Comparison of ENCODE assay signal across 8 cellular contexts in the genomic region with DNA sequence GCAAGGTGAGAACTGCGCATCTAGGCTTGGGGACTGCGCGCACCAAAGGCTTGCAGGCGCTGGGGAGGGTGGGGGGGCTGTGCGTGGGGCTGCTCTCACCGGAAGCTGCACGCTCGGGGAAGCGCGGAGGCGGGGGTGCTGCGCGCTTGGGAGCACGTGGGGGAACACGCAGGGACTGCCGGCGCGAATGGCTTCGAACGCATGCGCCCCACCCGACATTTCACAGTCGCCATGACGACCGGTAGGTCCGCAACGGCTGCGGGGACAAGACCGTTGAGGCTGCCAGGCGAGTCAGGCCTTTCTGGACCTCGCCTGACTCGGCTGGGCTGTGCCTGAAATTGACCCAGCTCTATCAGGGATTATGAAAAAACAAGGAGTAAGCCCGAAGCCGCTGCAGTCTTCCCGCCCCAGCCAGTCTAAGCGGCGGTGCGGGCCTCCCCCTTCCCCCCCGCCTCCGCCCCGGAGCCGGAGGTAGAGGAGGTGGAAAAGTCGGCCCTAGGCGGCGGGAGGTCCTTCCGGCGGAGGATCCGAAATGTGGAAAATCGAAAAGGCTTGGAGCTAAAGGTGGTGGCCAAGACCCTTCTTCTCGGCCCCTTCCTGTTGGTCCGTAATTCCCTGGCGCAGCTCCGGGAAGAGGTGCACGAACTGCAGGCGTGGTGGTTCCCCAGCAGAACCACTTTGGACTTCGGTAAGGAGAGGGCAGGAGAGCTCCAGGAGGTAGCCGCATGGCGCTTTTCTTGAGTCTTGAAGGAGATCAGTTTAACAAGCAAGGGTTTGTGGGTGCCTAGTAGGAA. TPM values are rescaled to one million over a fixed set of nuclear protein-coding genes. Genes with fewer than 3 reads are reported as not detected.
DNase-seq lines count a peak whose midpoint lies in the region; ATAC-seq, FAIRE-seq and TF ChIP-seq lines count a peak whose summit lies in the region.

No MANE protein-coding gene starts in this region.

- DNase-seq in EL, result peak; percentile 15
- no peak for DNase-seq in SK-N-MC (ENCODE audit: low read depth, low spot score)
- DNase-seq in breast epithelium (ENCODE audit: low spot score in 2 of 2), result peak in 1 of 2 donors; percentile 54
- no peak for DNase-seq in keratinocyte (ENCODE audit: low read depth, low spot score)
- DNase-seq in NK-92 treated with Interleukin-12 subunit alpha and Interleukin-12 subunit beta, amount 100 ng/mL, for 24 hours (lab: John Stamatoyannopoulos, UW), result no peak
- no peak for DNase-seq in NK-92 (lab: John Stamatoyannopoulos, UW; ENCODE audit: unreplicated experiment)

- H3K9ac ChIP-seq in SK-N-MC (ENCODE audit: insufficient read length), result peak overlapping the region; percentile 71
- H3K9ac ChIP-seq in keratinocyte (ENCODE audit: control insufficient read depth, extremely low read depth, insufficient read depth, low read length), result no peak overlapping the region

- no peaks in the 10 kb centered on the region for H3K79me2 ChIP-seq in keratinocyte (ENCODE audit: control insufficient read depth, insufficient read depth, low read length)

- no peaks in the 10 kb centered on the region for H4K20me1 ChIP-seq in keratinocyte (ENCODE audit: control insufficient read depth, extremely low read depth, insufficient read depth, low read length)

- dilution Hi-C loops in keratinocyte (cut with MboI; ENCODE audit: extremely low pct_ligation_motif_present, low sequenced_read_pairs), result no loop called here

- no peaks in the 10 kb centered on the region for H3K9me1 ChIP-seq in keratinocyte (ENCODE audit: control insufficient read depth, extremely low read depth, insufficient read depth, low read length)

- H3K4me2 ChIP-seq in keratinocyte (ENCODE audit: control insufficient read depth, extremely low read depth, insufficient read depth, low read depth, low read length), result peak overlapping the region; percentile 22

- H3K4me1 ChIP-seq in breast epithelium, result no peaks in the 10 kb centered on the region
- no peaks in the 10 kb centered on the region for H3K4me1 ChIP-seq in keratinocyte (ENCODE audit: control insufficient read depth, extremely low read depth, insufficient read depth, low read length)

- H2AFZ ChIP-seq in keratinocyte (ENCODE audit: control insufficient read depth, low read length), result peak overlapping the region; percentile 33

- H3K27me3 ChIP-seq in breast epithelium (no peaks in the 10 kb centered on the region), keratinocyte (ENCODE audit: control insufficient read depth, extremely low read depth, insufficient read depth, low read length) (peaks cover 18% of the 10 kb centered on the region)

- H3K9me3 ChIP-seq in SK-N-MC (ENCODE audit: low read depth, low read length), result no peaks in the 10 kb centered on the region
- no peaks in the 10 kb centered on the region for H3K9me3 ChIP-seq in breast epithelium
- no peaks in the 10 kb centered on the region for H3K9me3 ChIP-seq in keratinocyte (ENCODE audit: control insufficient read depth, low read depth, low read length)

- peak overlapping the region; percentile 83 for H3K4me3 ChIP-seq in SK-N-MC
- peak overlapping the region; percentile 34 to 75 (median 57) for H3K4me3 ChIP-seq in breast epithelium
- H3K4me3 ChIP-seq in keratinocyte (ENCODE audit: control insufficient read depth in 2 of 3, extremely low read depth in 1 of 3, insufficient read depth in 2 of 3, low read depth in 1 of 3, low read length in 3 of 3), result peak overlapping the region in 2 of 3 experiments; percentile 13 to 20
- peak overlapping the region; percentile 8 to 45 (median 21) for H3K4me3 ChIP-seq in skin epidermis

- H3K36me3 ChIP-seq in SK-N-MC (ENCODE audit: insufficient read depth, low read length), result no peaks in the 10 kb centered on the region
- H3K36me3 ChIP-seq in breast epithelium, result no peaks in the 10 kb centered on the region
- H3K36me3 ChIP-seq in keratinocyte (ENCODE audit: control insufficient read depth in 2 of 2, extremely low read depth in 1 of 2, insufficient read depth in 2 of 2, low read length in 2 of 2), result no peaks in the 10 kb centered on the region

- TF ChIP-seq POLR2A in breast epithelium (IDR thresholded peaks at IDR 0.05), result no peak

- no peak for ATAC-seq in HG03520 (IDR thresholded peaks at IDR 0.05; ENCODE audit: unreplicated experiment)

- FAIRE-seq in keratinocyte (lab: Jason Lieb, UNC), result no peak

- TF ChIP-seq CTCF in breast epithelium (IDR thresholded peaks at IDR 0.05) (no peak), keratinocyte (optimal IDR thresholded peaks at IDR 0.05 in 1 of 3, IDR thresholded peaks at IDR 0.05 in 1 of 3, conservative IDR thresholded peaks at IDR 0.05 in 1 of 3; ENCODE audit: extremely low read depth in 1 of 3, insufficient read depth in 2 of 3, low read length in 3 of 3) (no peak)

- H3K27ac ChIP-seq in SK-N-MC (no peak overlapping the region), breast epithelium (no peak overlapping the region), keratinocyte (ENCODE audit: control insufficient read depth, insufficient read depth, low read length) (no peak overlapping the region), skin epidermis (no peak overlapping the region)

- intact Hi-C loops in breast epithelium (cut with DNase I; ENCODE audit: low total_unique reads), result no loop called here

RNA-seq across cellular contexts. Expression of gene STEAP1, which starts 34.9 kb away (rescaled TPM):
- total RNA-seq in breast epithelium, result 10 to 100 TPM; 19.2 to 75.1 (median 24.5) TPM
- 7.7 to 19.0 TPM (median 16.7 TPM) in 3 replicates for polyA plus RNA-seq in keratinocyte
- polyA plus RNA-seq in keratinocyte (2011; ENCODE audit: low read depth), result 2.9 TPM
- polyA plus RNA-seq in keratinocyte (2011; cell fraction: cytosol; rRNA removed), result 5.2 and 12.6 TPM in 2 replicates
- 11.3 and 19.3 TPM in 2 replicates for polyA plus RNA-seq in keratinocyte (2011; cell fraction: nucleus; rRNA removed)
- 3.0 and 12.4 TPM in 2 replicates for polyA plus RNA-seq in keratinocyte (2012; ENCODE audit: low replicate concordance)
- polyA minus RNA-seq in keratinocyte, result 1.5 to 5.3 TPM (median 2.1 TPM) in 3 replicates
- not detected for polyA minus RNA-seq in keratinocyte (2011; cell fraction: cytosol; rRNA and poly(A)+ RNA removed)
- polyA minus RNA-seq in keratinocyte (2011; cell fraction: nucleus; rRNA and poly(A)+ RNA removed), result 1.6 and 3.6 TPM in 2 replicates

Comparison
In these comparisons a context has a peak if more than half of its experiments do, and no peak if none do; other contexts are left out.
1. H3K4me3 ChIP-seq: peak in every context shown above with its lines; median percentile 83 in SK-N-MC; 57 in breast epithelium; 21 in skin epidermis; 16 in keratinocyte.